ENCODE assay signal across 27 cellular contexts in the genomic region with DNA sequence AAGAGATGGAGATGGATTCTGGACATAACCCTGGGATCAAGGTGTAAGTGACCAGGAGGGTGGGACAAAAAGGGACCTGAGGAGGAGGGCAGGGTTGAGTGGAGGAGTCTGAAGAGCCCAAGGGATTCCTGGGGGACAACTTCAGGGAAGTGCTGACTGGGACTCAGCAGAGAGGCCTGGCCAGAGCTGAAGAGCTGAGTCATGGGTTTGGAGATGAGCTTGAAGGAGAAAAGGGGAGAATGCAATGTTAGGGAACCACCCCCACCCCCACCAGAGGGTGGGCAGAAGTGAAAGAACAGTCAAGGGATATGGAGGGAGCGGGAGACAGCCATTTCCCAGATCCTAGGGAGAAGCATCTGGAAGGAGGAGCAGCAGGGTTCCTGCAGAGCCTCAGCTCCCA. TPM values are rescaled to one million over a fixed set of nuclear protein-coding genes. Genes with fewer than 3 reads are reported as not detected.
"Had no signal": no experiment of that assay in that cellular context is flagged by ENCODE, and none has a peak within 500 bp of the region (broad histone marks: within the 10 kb centered on the region; RNA-seq: fewer than 3 reads in every experiment).

No MANE protein-coding gene starts in this region.

- H3K4me1 ChIP-seq: spleen, suprapubic skin, thyroid gland had no signal

- H3K36me3 ChIP-seq: thyroid gland had no signal

- H3K27me3 Mint-ChIP-seq: naive thymus-derived CD8-positive, alpha-beta T cell; stimulated activated naive B cell treated with anti-CD40 and anti-IgM and Interleukin-4, amounts not matched to agents 10 μg/mL and 1 μg/mL and 100 μg/mL, for 72 hours; type B pancreatic cell had no signal

- DNase-seq: effector CD4-positive, alpha-beta T cell; endodermal cell; gastrocnemius medialis; heart right ventricle; hypothalamus; kidney glomerular epithelial cell; mammary epithelial cell; mucosa of descending colon; naive thymus-derived CD8-positive, alpha-beta T cell; posterior cingulate gyrus; spleen; stimulated activated CD4-positive, alpha-beta T cell treated with anti-CD3 and anti-CD28 coated beads, Interleukin-15, amount 100 ng/mL, for 24 hours; stimulated activated CD4-positive, alpha-beta T cell treated with anti-CD3 and anti-CD28 coated beads, Interleukin-1b, Interleukin-23, amount 100 ng/mL, for 48 hours; stimulated activated CD4-positive, alpha-beta T cell treated with anti-CD3 and anti-CD28 coated beads, Interleukin-4, amount 100 ng/mL, for 24 hours; stimulated activated naive B cell treated with anti-CD40 and anti-IgM and Interleukin-4, amounts not matched to agents 10 μg/mL and 1 μg/mL and 100 μg/mL, for 72 hours; thyroid gland had no signal

- H3K27ac Mint-ChIP-seq: endodermal cell; naive thymus-derived CD8-positive, alpha-beta T cell; type B pancreatic cell had no signal

- H3K9me3 Mint-ChIP-seq: endodermal cell; naive thymus-derived CD8-positive, alpha-beta T cell; type B pancreatic cell had no signal

- H3K4me3 ChIP-seq: coronary artery, gastrocnemius medialis, heart right ventricle, mucosa of descending colon, spleen, suprapubic skin, thyroid gland had no signal

- H3K4me3 Mint-ChIP-seq: endodermal cell; naive thymus-derived CD8-positive, alpha-beta T cell; stimulated activated naive B cell treated with anti-CD40 and anti-IgM and Interleukin-4, amounts not matched to agents 10 μg/mL and 1 μg/mL and 100 μg/mL, for 72 hours; type B pancreatic cell had no signal

- H3K27ac ChIP-seq: coronary artery, gastrocnemius medialis, heart right ventricle, spleen, suprapubic skin, thyroid gland had no signal

- H3K4me1 Mint-ChIP-seq: endodermal cell had no signal

- H3K9me3 ChIP-seq: gastrocnemius medialis, heart right ventricle, mucosa of descending colon, spleen, suprapubic skin, thyroid gland had no signal

- ATAC-seq: gastrocnemius medialis; heart right ventricle; left lobe of liver; mucosa of descending colon; naive thymus-derived CD8-positive, alpha-beta T cell; sciatic nerve; stimulated activated naive B cell treated with anti-CD40 and anti-IgM and Interleukin-4, amounts not matched to agents 10 μg/mL and 1 μg/mL and 100 μg/mL, for 72 hours had no signal

- FAIRE-seq: islet of Langerhans, urothelium cell line had no signal

- H3K27me3 ChIP-seq: gastrocnemius medialis, heart right ventricle, spleen, suprapubic skin, thyroid gland had no signal

RNA-seq across cellular contexts. Expression of gene INSM1, which starts 55.2 kb away (rescaled TPM):
- total RNA-seq: dermis microvascular lymphatic vessel endothelial cell; gastrocnemius medialis; left lobe of liver; mammary epithelial cell; naive thymus-derived CD8-positive, alpha-beta T cell; osteocyte; pulmonary artery endothelial cell; sciatic nerve; skeletal muscle tissue; suprapubic skin had no signal
- polyA plus RNA-seq: mammary epithelial cell; naive thymus-derived CD8-positive, alpha-beta T cell had no signal
